1 cellular context compared by ENCODE assay signal in the genomic region with DNA sequence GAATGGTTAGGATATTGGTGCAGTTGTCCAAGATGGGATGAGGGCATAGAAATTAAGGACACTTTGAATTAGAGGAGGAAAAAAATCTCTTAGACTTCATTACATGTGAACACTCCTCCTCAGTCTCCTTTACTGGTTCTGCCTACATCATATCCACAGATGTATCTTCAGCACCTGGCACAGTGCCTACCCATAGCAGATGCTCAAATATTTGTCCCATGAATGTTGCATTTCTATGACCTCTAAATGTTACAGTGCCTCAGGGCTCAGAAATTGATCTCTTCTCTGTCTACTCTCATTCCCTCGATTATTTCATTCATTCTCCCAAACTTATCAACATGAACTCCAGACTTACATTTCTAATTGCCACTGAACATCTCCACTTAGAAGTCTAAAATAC.
TF ChIP-seq lines count a peak whose summit lies in the region.

No MANE protein-coding gene starts in this region.

TF ChIP-seq in IMR-90, 13 proteins besides CTCF, POLR2A, EP300 and RAD21 (continued from another document):
- no peak for TF ChIP-seq ELK1 (IDR thresholded peaks at IDR 0.05; ENCODE audit: borderline replicate concordance, low read depth, low read length)
